Comparison of ENCODE assay signal across 8 cellular contexts in genomic region chr4:2534904-2535385, GRCh38. TPM values are rescaled to one million over a fixed set of nuclear protein-coding genes. Genes with fewer than 3 reads are reported as not detected.
A peak's percentile ranks its signal among the peaks of the same experiment; 100 is the strongest.
DNase-seq lines count a peak whose midpoint lies in the region; ATAC-seq and TF ChIP-seq lines count a peak whose summit lies in the region.

No MANE protein-coding gene starts in this region.

- 58% methylated on average over 6 of the region's 6 CpGs for WGBS in SK-N-SH (ENCODE audit: low lambda C conversion rate)

- POLR2A ChIA-PET in SK-N-SH (lab: Yijun Ruan, JAX), result interaction anchor here (0.5 to 2.0 kb wide), 8 partner anchors 29 to 429 kb away, joined by 3 to 6 read pairs (median 3); partner anchors contain the start of genes RNF4 and TNIP2
- POLR2A ChIA-PET in activated CD8-positive, alpha-beta T cell treated with anti-CD3 and anti-CD28 coated beads for 36 hours (lab: Charles Lee), result interaction anchor here (0.6 to 2.3 kb wide), 12 partner anchors 8 to 526 kb away, joined by 3 to 6 read pairs (median 3); partner anchors contain the start of genes NELFA and RNF4

- peak overlapping the region; percentile 87 to 90 for H3K27ac ChIP-seq in SK-N-SH (ENCODE audit: low read depth in 2 of 2, low read length in 1 of 2)

- intact Hi-C loops in activated CD8-positive, alpha-beta T cell treated with anti-CD3 and anti-CD28 coated beads for 36 hours (cut with micrococcal nuclease), result no loop called here

- TF ChIP-seq RAD21 in SK-N-SH (IDR thresholded peaks at IDR 0.05; ENCODE audit: low read length), result no peak

- H3K9me3 ChIP-seq in SK-N-SH (no peaks in the 10 kb centered on the region), iPS-15b (ENCODE audit: control insufficient read depth, insufficient read depth, low read length) (no peaks in the 10 kb centered on the region)

- H3K4me1 ChIP-seq in SK-N-SH (ENCODE audit: control insufficient read depth in 1 of 2, insufficient read depth in 2 of 2, low read depth in 1 of 2, low read length in 1 of 2) (peaks cover 3 to 5% of the 10 kb centered on the region in 2 experiments; a peak in 2 of 4 replicates), iPS-15b (ENCODE audit: control insufficient read depth, insufficient read depth, low read length) (peaks cover 4% of the 10 kb centered on the region)

- H3K36me3 Mint-ChIP-seq in activated CD8-positive, alpha-beta T cell treated with anti-CD3 and anti-CD28 coated beads for 36 hours (ENCODE audit: low read depth), result peaks cover 6% of the 10 kb centered on the region

- peak overlapping the region; percentile 87 for H3K4me3 Mint-ChIP-seq in activated CD8-positive, alpha-beta T cell treated with anti-CD3 and anti-CD28 coated beads for 36 hours
- peak overlapping the region; percentile 89 to 97 for H3K4me3 Mint-ChIP-seq in stimulated activated naive CD8-positive, alpha-beta T cell treated with anti-CD3 and anti-CD28 coated beads, Interleukin-15, amount 100 ng/mL, for 72 hours

- peaks cover 6% of the 10 kb centered on the region for H3F3A ChIP-seq in SK-N-SH (replicated peaks; ENCODE audit: insufficient read depth)

- H3K27me3 ChIP-seq in SK-N-SH (ENCODE audit: insufficient read depth), result no peaks in the 10 kb centered on the region
- no peaks in the 10 kb centered on the region for H3K27me3 ChIP-seq in iPS-15b (ENCODE audit: control insufficient read depth, insufficient read depth, low read length)

- peaks cover 22% of the 10 kb centered on the region for H3K4me1 Mint-ChIP-seq in activated CD8-positive, alpha-beta T cell treated with anti-CD3 and anti-CD28 coated beads for 36 hours (ENCODE audit: low read depth)
- H3K4me1 Mint-ChIP-seq in stimulated activated naive CD8-positive, alpha-beta T cell treated with anti-CD3 and anti-CD28 coated beads, Interleukin-15, amount 100 ng/mL, for 72 hours, result peaks cover 14% of the 10 kb centered on the region

- TF ChIP-seq CTCF in SK-N-SH (IDR thresholded peaks at IDR 0.05), result no peak
- TF ChIP-seq CTCF in activated CD8-positive, alpha-beta T cell treated with anti-CD3 and anti-CD28 coated beads for 36 hours (IDR thresholded peaks at IDR 0.05), result no peak

- peak overlapping the region; percentile 85 for H3K4me2 ChIP-seq in SK-N-SH

- ATAC-seq in SK-N-SH treated with all-trans-retinoic acid at 6 μM for 48 hours (no peak), HG02852 (IDR thresholded peaks at IDR 0.05; ENCODE audit: unreplicated experiment) (no peak)
- ATAC-seq in activated CD8-positive, alpha-beta T cell treated with anti-CD3 and anti-CD28 coated beads for 36 hours, result no peak
- no peak for ATAC-seq in stimulated activated naive CD8-positive, alpha-beta T cell treated with anti-CD3 and anti-CD28 coated beads, Interleukin-15, amount 100 ng/mL, for 72 hours

- peak overlapping the region; percentile 67; the same call in 1 of the 2 replicates for H2AFZ ChIP-seq in SK-N-SH (ENCODE audit: low read depth)

- peaks cover 0 to 7% of the 10 kb centered on the region in 2 experiments for H3K36me3 ChIP-seq in SK-N-SH (replicated peaks in 1 of 2; ENCODE audit: control insufficient read depth in 1 of 2, insufficient read depth in 2 of 2, low read length in 1 of 2)
- H3K36me3 ChIP-seq in iPS-15b (ENCODE audit: control insufficient read depth, insufficient read depth, low read length), result no peaks in the 10 kb centered on the region

- CTCF ChIA-PET in SK-N-SH (lab: Yijun Ruan, JAX), result interaction anchor here (1.0 to 1.1 kb wide), 5 partner anchors 22 to 419 kb away, joined by 3 to 4 read pairs (median 3); no protein-coding TSS in a partner anchor
- CTCF ChIA-PET in activated CD8-positive, alpha-beta T cell treated with anti-CD3 and anti-CD28 coated beads for 36 hours (lab: Charles Lee), result interaction anchor here (1.4 to 2.0 kb wide), 3 partner anchors 11 to 49 kb away, joined by 4 to 6 read pairs (median 4); no protein-coding TSS in a partner anchor

- no peak for TF ChIP-seq EP300 in SK-N-SH (IDR thresholded peaks at IDR 0.05; ENCODE audit: borderline replicate concordance in 1 of 2, low read depth in 1 of 2, low read length in 1 of 2)

- peaks cover 33% of the 10 kb centered on the region for H3K79me2 ChIP-seq in SK-N-SH (ENCODE audit: insufficient read depth)

- H4K20me1 ChIP-seq in SK-N-SH (ENCODE audit: insufficient read depth), result peaks cover 23% of the 10 kb centered on the region

- DNase-seq in SK-N-SH (peak; percentile 40), NCI-H524 treated with DMSO at 0.1 percent for 48 hours (lab: John Stamatoyannopoulos, UW) (no peak)
- DNase-seq in activated CD8-positive, alpha-beta T cell treated with anti-CD3 and anti-CD28 coated beads for 36 hours, result no peak
- DNase-seq in stimulated activated naive CD8-positive, alpha-beta T cell treated with anti-CD3 and anti-CD28 coated beads, Interleukin-15, amount 100 ng/mL, for 72 hours, result no peak
- no peak for DNase-seq in effector CD4-positive, alpha-beta T cell

- H3K9me2 ChIP-seq in SK-N-SH, result no peaks in the 10 kb centered on the region

- no peaks in the 10 kb centered on the region for H3K9me3 Mint-ChIP-seq in activated CD8-positive, alpha-beta T cell treated with anti-CD3 and anti-CD28 coated beads for 36 hours
- no peaks in the 10 kb centered on the region for H3K9me3 Mint-ChIP-seq in stimulated activated naive CD8-positive, alpha-beta T cell treated with anti-CD3 and anti-CD28 coated beads, Interleukin-15, amount 100 ng/mL, for 72 hours

- peak overlapping the region; percentile 67 to 72 for H3K4me3 ChIP-seq in SK-N-SH (ENCODE audit: low read depth in 2 of 2, low read length in 1 of 2)
- peak overlapping the region; percentile 87 for H3K4me3 ChIP-seq in iPS-15b (ENCODE audit: low read depth, low read length)

- peak overlapping the region; percentile 93 for H3K27ac Mint-ChIP-seq in activated CD8-positive, alpha-beta T cell treated with anti-CD3 and anti-CD28 coated beads for 36 hours
- H3K27ac Mint-ChIP-seq in stimulated activated naive CD8-positive, alpha-beta T cell treated with anti-CD3 and anti-CD28 coated beads, Interleukin-15, amount 100 ng/mL, for 72 hours, result peak overlapping the region; percentile 97 to 98

- H3K9ac ChIP-seq in SK-N-SH (peak overlapping the region; percentile 81), iPS-15b (ENCODE audit: low read depth, low read length) (peak overlapping the region; percentile 91)

- H3K27me3 Mint-ChIP-seq in activated CD8-positive, alpha-beta T cell treated with anti-CD3 and anti-CD28 coated beads for 36 hours, result no peaks in the 10 kb centered on the region
- no peaks in the 10 kb centered on the region for H3K27me3 Mint-ChIP-seq in stimulated activated naive CD8-positive, alpha-beta T cell treated with anti-CD3 and anti-CD28 coated beads, Interleukin-15, amount 100 ng/mL, for 72 hours

TF ChIP-seq in SK-N-SH, 30 proteins besides CTCF, POLR2A, EP300 and RAD21 (continues in another document):
- TF ChIP-seq ZBTB33 (IDR thresholded peaks at IDR 0.05; ENCODE audit: borderline replicate concordance, low read depth), result no peak
- TF ChIP-seq TCF12 (IDR thresholded peaks at IDR 0.05), result no peak
- no peak for TF ChIP-seq MEF2A (IDR thresholded peaks at IDR 0.05; ENCODE audit: borderline replicate concordance, low read depth)
- no peak for TF ChIP-seq MXI1 (IDR thresholded peaks at IDR 0.05; ENCODE audit: low read depth, low read length)
- no peak for TF ChIP-seq NFIC (IDR thresholded peaks at IDR 0.05; ENCODE audit: borderline replicate concordance)
- no peak for TF ChIP-seq SMC3 (IDR thresholded peaks at IDR 0.05; ENCODE audit: low read depth, low read length)
- TF ChIP-seq GATA2 (CRISPR knock-in tag; IDR thresholded peaks at IDR 0.05), result no peak
- no peak for TF ChIP-seq JUND (IDR thresholded peaks at IDR 0.05)

TF ChIP-seq in SK-N-SH treated with all-trans-retinoic acid at 6 μM for 48 hours, 23 proteins besides CTCF, POLR2A, EP300 and RAD21 (continues in another document):
- TF ChIP-seq TCF4 (CRISPR knock-in tag; IDR thresholded peaks at IDR 0.05; ENCODE audit: borderline replicate concordance), result no peak
- no peak for TF ChIP-seq ARNTL (CRISPR knock-in tag; IDR thresholded peaks at IDR 0.05; ENCODE audit: borderline replicate concordance, low read depth)
- TF ChIP-seq POU6F1 (CRISPR knock-in tag; IDR thresholded peaks at IDR 0.05; ENCODE audit: borderline replicate concordance, low read depth), result no peak
- no peak for TF ChIP-seq ZNF70 (CRISPR knock-in tag; IDR thresholded peaks at IDR 0.05)
- no peak for TF ChIP-seq SNAI2 (CRISPR knock-in tag; IDR thresholded peaks at IDR 0.05)
- no peak for TF ChIP-seq TOX (CRISPR knock-in tag; IDR thresholded peaks at IDR 0.05; ENCODE audit: borderline replicate concordance)
- TF ChIP-seq ISL1 (CRISPR knock-in tag; IDR thresholded peaks at IDR 0.05), result no peak
- TF ChIP-seq PATZ1 (CRISPR knock-in tag; IDR thresholded peaks at IDR 0.05; ENCODE audit: borderline replicate concordance), result no peak
- TF ChIP-seq ZNF8 (CRISPR knock-in tag; IDR thresholded peaks at IDR 0.05), result no peak

RNA-seq across cellular contexts. Expression of gene FAM193A, which starts 1.5 kb away (rescaled TPM):
- polyA plus RNA-seq in SK-N-SH (2012; rRNA removed), result 7.0 and 9.2 TPM in 2 replicates
- 6.3 and 7.8 TPM in 2 replicates for polyA plus RNA-seq in SK-N-SH (2012; cell fraction: cytosol; rRNA removed)
- 28.8 and 33.4 TPM in 2 replicates for polyA plus RNA-seq in SK-N-SH (2012; cell fraction: nucleus; rRNA removed)
- total RNA-seq in activated CD8-positive, alpha-beta T cell treated with anti-CD3 and anti-CD28 coated beads for 36 hours, result 10 to 100 TPM; 22.4 to 22.9 TPM
